In the genomic region with DNA sequence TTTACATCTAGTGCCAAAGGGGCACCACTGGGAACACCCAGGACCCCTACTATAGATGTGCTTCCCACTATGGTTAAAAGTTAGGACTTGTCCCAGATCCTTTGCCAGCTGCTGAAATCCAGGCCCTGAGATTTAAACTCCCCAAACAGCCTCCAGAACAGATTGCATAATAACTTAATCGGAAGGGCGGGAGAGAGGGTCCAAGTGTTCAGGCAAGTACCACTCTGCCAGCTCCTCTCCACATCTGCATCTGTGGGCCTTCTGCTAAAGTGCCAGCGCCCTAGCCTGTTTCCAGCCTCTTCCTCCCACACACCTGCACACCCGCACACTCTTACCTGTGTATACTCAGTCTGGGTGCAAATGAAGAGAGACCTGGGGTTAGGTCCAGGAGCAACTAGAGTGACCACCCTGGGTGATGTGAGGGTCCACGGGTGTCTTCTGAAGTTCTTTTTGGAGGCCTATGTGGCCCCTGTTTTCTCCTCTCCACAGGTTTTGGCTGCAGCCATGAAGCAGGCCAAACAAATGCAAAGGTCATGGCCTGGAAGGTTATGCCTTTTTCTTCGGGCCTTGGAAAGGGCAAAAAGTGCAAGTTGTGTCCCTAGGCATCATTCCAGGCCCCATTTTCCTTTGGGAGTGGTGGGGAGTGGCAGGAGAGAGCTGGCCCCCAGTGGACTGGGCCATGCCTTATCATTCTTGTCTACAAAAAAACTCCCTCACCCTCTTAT, we compare ENCODE assay signal across 1 cellular context.
TF ChIP-seq lines count a peak whose summit lies in the region.

No MANE protein-coding gene starts in this region.

TF ChIP-seq in IMR-90, 13 proteins besides CTCF, POLR2A, EP300 and RAD21:
- TF ChIP-seq USF2 (IDR thresholded peaks at IDR 0.05; ENCODE audit: low read depth, low read length) = no peak
- peak; percentile 53 for TF ChIP-seq CEBPB (IDR thresholded peaks at IDR 0.05; ENCODE audit: low read depth, low read length)
